In the genomic region with DNA sequence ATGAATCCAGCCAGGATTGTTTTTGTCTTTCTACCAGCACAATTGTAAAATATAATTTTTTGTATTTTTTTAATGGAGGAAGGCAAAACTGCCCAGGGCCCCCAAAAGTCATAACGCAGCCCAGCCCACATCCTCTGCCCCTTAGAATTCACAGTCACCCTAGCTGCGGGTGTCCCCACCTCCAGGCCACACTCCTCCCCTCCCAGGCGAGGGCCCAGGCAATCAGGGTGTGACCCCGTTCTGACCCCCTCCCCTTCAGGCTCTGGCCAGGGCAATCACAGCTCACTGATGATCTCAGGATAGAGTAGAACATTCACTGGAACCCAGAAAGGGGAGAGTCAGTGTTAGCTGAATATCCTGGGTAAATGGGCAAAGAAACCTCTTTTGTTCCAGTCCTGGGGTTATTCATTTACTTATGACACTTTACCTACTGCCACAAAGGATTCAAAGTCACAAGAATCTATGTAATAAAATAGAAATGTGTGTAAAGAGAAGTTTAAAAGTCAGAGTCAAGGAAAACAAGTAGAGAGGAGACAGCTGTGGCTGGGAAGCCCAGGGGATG, we compare ENCODE assay signal across 14 cellular contexts.
DNase-seq lines count a peak whose midpoint lies in the region; ATAC-seq and TF ChIP-seq lines count a peak whose summit lies in the region.
"Had no signal": no experiment of that assay in that cellular context is flagged by ENCODE, and none has a peak within 500 bp of the region (broad histone marks: within the 10 kb centered on the region; RNA-seq: fewer than 3 reads in every experiment).

No MANE protein-coding gene starts in this region.

- no peaks in the 10 kb centered on the region for H4K20me1 ChIP-seq in BLaER1
- no peaks in the 10 kb centered on the region for H4K20me1 ChIP-seq in DOHH2 (ENCODE audit: control insufficient read depth, insufficient read depth, low read depth, low read length)
- H4K20me1 ChIP-seq in hepatocyte (ENCODE audit: insufficient read depth, poor library complexity, severe bottlenecking), result no peaks in the 10 kb centered on the region

- no peaks in the 10 kb centered on the region for H3K27me3 ChIP-seq in BLaER1
- no peaks in the 10 kb centered on the region for H3K27me3 ChIP-seq in DOHH2 (ENCODE audit: control insufficient read depth, low read length)
- no peaks in the 10 kb centered on the region for H3K27me3 ChIP-seq in hepatocyte
- H3K27me3 ChIP-seq: SJSA1 had no signal

- no peak overlapping the region for H2AFZ ChIP-seq in hepatocyte

- ATAC-seq in GM18502 (IDR thresholded peaks at IDR 0.05; ENCODE audit: poor library complexity, unreplicated experiment), result no peak
- ATAC-seq: CD8-positive, alpha-beta T cell had no signal

- TF ChIP-seq CTCF in DOHH2 (IDR thresholded peaks at IDR 0.05; ENCODE audit: low read depth, low read length, poor library complexity, severe bottlenecking) (no peak), hepatocyte (IDR thresholded peaks at IDR 0.05; ENCODE audit: poor library complexity) (no peak)

- H3K4me2 ChIP-seq in BLaER1 (peak overlapping the region; percentile 76), DOHH2 (ENCODE audit: low read length) (peak overlapping the region; percentile 15; the same call in 1 of the 2 replicates), hepatocyte (no peak overlapping the region)

- H3K79me2 ChIP-seq in DOHH2 (ENCODE audit: control insufficient read depth, low read length) (no peaks in the 10 kb centered on the region), hepatocyte (no peaks in the 10 kb centered on the region)

- H3K36me3 ChIP-seq in BLaER1 (no peaks in the 10 kb centered on the region), DOHH2 (ENCODE audit: control insufficient read depth, low read length) (no peaks in the 10 kb centered on the region), hepatocyte (replicated peaks; ENCODE audit: insufficient read depth, low read depth) (no peaks in the 10 kb centered on the region)
- H3K36me3 ChIP-seq: HAP-1 had no signal

- H3K27ac ChIP-seq in BLaER1, result peak overlapping the region; percentile 11; the same call in 1 of the 2 replicates
- H3K27ac ChIP-seq in DOHH2 (ENCODE audit: low read depth, low read length), result no peak overlapping the region
- H3K27ac ChIP-seq in hepatocyte, result peak overlapping the region; percentile 49
- H3K27ac ChIP-seq: SJSA1 had no signal

- no peak for DNase-seq in hepatocyte (ENCODE audit: low spot score)
- peak; percentile 63 for DNase-seq in renal cortical epithelial cell (ENCODE audit: low read depth)
- DNase-seq in NCI-H345 treated with DMSO at 0.1 percent for 48 hours (lab: John Stamatoyannopoulos, UW; ENCODE audit: unreplicated experiment), result no peak
- DNase-seq in 8988T, result no peak
- DNase-seq in NCI-H446 (lab: John Stamatoyannopoulos, UW), result no peak
- DNase-seq: CD8-positive, alpha-beta T cell; DMS79; NCI-H1694 treated with DMSO at 0.1 percent for 48 hours; NCI-H2107 had no signal

- H3K9me3 ChIP-seq in BLaER1, result no peaks in the 10 kb centered on the region
- H3K9me3 ChIP-seq in DOHH2 (ENCODE audit: control insufficient read depth, insufficient read depth, low read length), result no peaks in the 10 kb centered on the region
- no peaks in the 10 kb centered on the region for H3K9me3 ChIP-seq in hepatocyte (ENCODE audit: low read depth)
- H3K9me3 ChIP-seq: HAP-1, SJSA1 had no signal

- H3K4me3 ChIP-seq in BLaER1, result no peak overlapping the region
- H3K4me3 ChIP-seq in DOHH2 (ENCODE audit: low read length), result no peak overlapping the region
- no peak overlapping the region for H3K4me3 ChIP-seq in hepatocyte
- H3K4me3 ChIP-seq: HAP-1, SJSA1 had no signal

- WGBS in hepatocyte (ENCODE audit: low lambda C conversion rate, missing lambda C conversion rate), result 84% methylated on average over 4 of the region's 4 CpGs

- H3K9ac ChIP-seq in BLaER1, result no peak overlapping the region

- H3K9me2 ChIP-seq in DOHH2 (replicated peaks; ENCODE audit: control insufficient read depth, low read length) (no peaks in the 10 kb centered on the region), hepatocyte (replicated peaks; ENCODE audit: insufficient read depth) (no peaks in the 10 kb centered on the region)

- peaks cover 7% of the 10 kb centered on the region for H3F3A ChIP-seq in DOHH2 (ENCODE audit: control insufficient read depth, insufficient read depth)

- peaks cover 50% of the 10 kb centered on the region for H3K4me1 ChIP-seq in BLaER1
- peaks cover 48% of the 10 kb centered on the region for H3K4me1 ChIP-seq in DOHH2 (ENCODE audit: control insufficient read depth, low read length)
- H3K4me1 ChIP-seq in hepatocyte (ENCODE audit: insufficient read depth), result peaks cover 8% of the 10 kb centered on the region
- H3K4me1 ChIP-seq: HAP-1 had no signal
